In the genomic region with DNA sequence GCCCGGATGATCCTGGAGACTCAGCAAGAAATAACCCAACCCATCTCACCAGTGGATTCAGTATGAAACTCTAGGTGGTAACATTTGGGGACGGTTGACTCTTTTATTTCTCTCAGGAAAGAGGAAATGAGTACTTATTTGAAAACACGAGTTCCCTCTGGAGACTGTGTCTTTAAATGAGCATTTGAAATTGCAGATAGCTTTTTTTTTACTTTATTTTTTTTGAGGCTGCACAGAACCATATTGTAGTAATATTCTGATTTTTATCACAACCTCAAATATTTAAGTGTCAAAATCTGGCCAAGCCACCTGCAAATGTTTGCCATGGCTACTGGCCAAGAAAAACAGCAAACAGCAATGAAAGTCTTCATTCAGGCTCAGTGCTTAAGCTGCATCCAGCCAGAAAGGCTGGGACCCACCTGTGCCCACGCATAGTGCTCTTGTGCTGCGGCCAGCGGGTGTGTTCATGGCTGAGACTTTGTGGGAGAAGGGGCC, we compare ENCODE assay signal across 10 cellular contexts.
DNase-seq lines count a peak whose midpoint lies in the region; ATAC-seq and TF ChIP-seq lines count a peak whose summit lies in the region.
"Had no signal": no experiment of that assay in that cellular context is flagged by ENCODE, and none has a peak within 500 bp of the region (broad histone marks: within the 10 kb centered on the region; RNA-seq: fewer than 3 reads in every experiment).

No MANE protein-coding gene starts in this region.

- H3K36me3 Mint-ChIP-seq in activated naive CD4-positive, alpha-beta T cell treated with anti-CD3 and anti-CD28 coated beads, Interleukin-2, amount 50 U/mL, for 72 hours = no peaks in the 10 kb centered on the region
- H3K36me3 Mint-ChIP-seq: activated naive CD4-positive, alpha-beta T cell treated with anti-CD3 and anti-CD28 coated beads, Interleukin-2, amount 50 U/mL, for 24 hours; CD4-positive, CD25-positive, alpha-beta regulatory T cell had no signal

- ATAC-seq in IMR-90 (ENCODE audit: low read depth) (no peak), PC-3 (peak; percentile 66), GM19035 (IDR thresholded peaks at IDR 0.05; ENCODE audit: unreplicated experiment) (no peak)
- ATAC-seq in activated naive CD4-positive, alpha-beta T cell treated with anti-CD3 and anti-CD28 coated beads, Interleukin-2, amount 50 U/mL, for 72 hours = no peak

- H3K27ac ChIP-seq in IMR-90 (ENCODE audit: insufficient read depth, low read length) = no peak overlapping the region
- H3K27ac ChIP-seq in PC-3 (ENCODE audit: low read length) = peak overlapping the region; percentile 15

- no peak overlapping the region for H2BK20ac ChIP-seq in IMR-90 (ENCODE audit: low read depth, low read length)

- H3K9ac ChIP-seq in IMR-90 (ENCODE audit: low read depth, low read length) (no peak overlapping the region), PC-3 (ENCODE audit: low read length) (no peak overlapping the region)

- no peak overlapping the region for H3K27ac Mint-ChIP-seq in activated naive CD4-positive, alpha-beta T cell treated with anti-CD3 and anti-CD28 coated beads, Interleukin-2, amount 50 U/mL, for 72 hours
- H3K27ac Mint-ChIP-seq: activated naive CD4-positive, alpha-beta T cell treated with anti-CD3 and anti-CD28 coated beads, Interleukin-2, amount 50 U/mL, for 24 hours; CD4-positive, CD25-positive, alpha-beta regulatory T cell had no signal

- no peak overlapping the region for H2BK5ac ChIP-seq in IMR-90 (ENCODE audit: low read depth, low read length, poor library complexity, severe bottlenecking)

- no peak overlapping the region for H2AK5ac ChIP-seq in IMR-90 (ENCODE audit: low read depth, low read length)

- no peak overlapping the region for H2BK15ac ChIP-seq in IMR-90 (ENCODE audit: low read depth, low read length)

- H2AK9ac ChIP-seq in IMR-90 (replicated peaks; ENCODE audit: low read depth, low read length, poor library complexity) = no peak overlapping the region

- H4K20me1 ChIP-seq in IMR-90 (ENCODE audit: insufficient read depth, low read length) = no peaks in the 10 kb centered on the region
- H4K20me1 ChIP-seq in PC-3 (ENCODE audit: low read length) = no peaks in the 10 kb centered on the region

- H3K4me3 ChIP-seq in IMR-90 (ENCODE audit: insufficient read depth, low read depth, low read length) (no peak overlapping the region), PC-3 (ENCODE audit: low read length) (no peak overlapping the region; the same call in 1 of the 2 replicates)

- CTCF ChIA-PET in IMR-90 (lab: Yijun Ruan, JAX) = interaction anchor here (0.6 kb wide), 2 partner anchors 206 to 788 kb away, joined by 3 to 4 read pairs; no protein-coding TSS in a partner anchor
- CTCF ChIA-PET in PC-3 (lab: Charles Lee) = interaction anchor here (1.1 kb wide), 1 partner anchor 54 kb away, joined by 4 read pairs; no protein-coding TSS in a partner anchor

- no peaks in the 10 kb centered on the region for H3K27me3 ChIP-seq in IMR-90 (ENCODE audit: control insufficient read depth, insufficient read depth, low read length)
- no peaks in the 10 kb centered on the region; the same call in 1 of the 2 replicates for H3K27me3 ChIP-seq in PC-3 (ENCODE audit: low read length)

- H2BK120ac ChIP-seq in IMR-90 (ENCODE audit: low read depth, low read length) = no peak overlapping the region

- no peak for TF ChIP-seq CTCF in IMR-90 (conservative IDR thresholded peaks at IDR 0.05; ENCODE audit: low read depth, low read length)
- no peak for TF ChIP-seq CTCF in PC-3 (conservative IDR thresholded peaks at IDR 0.05; ENCODE audit: low read depth, low read length)

- no peaks in the 10 kb centered on the region for H3K9me3 ChIP-seq in IMR-90 (ENCODE audit: control insufficient read depth, insufficient read depth, low read length)
- H3K9me3 ChIP-seq in PC-3 (ENCODE audit: low read length) = no peaks in the 10 kb centered on the region

- H3F3A ChIP-seq in PC-3 (ENCODE audit: low read length, unreplicated experiment) = no peaks in the 10 kb centered on the region

- in situ Hi-C loops in IMR-90 (cut with MboI; ENCODE audit: low sequenced_read_pairs) = no loop called here

- H2AFZ ChIP-seq in IMR-90 (replicated peaks; ENCODE audit: low read length, poor library complexity) = no peak overlapping the region
- H2AFZ ChIP-seq in PC-3 (ENCODE audit: low read length) = no peak overlapping the region

- no peak overlapping the region for H3K4ac ChIP-seq in IMR-90 (ENCODE audit: low read depth, low read length)

- H3K23ac ChIP-seq in IMR-90 (ENCODE audit: low read depth, low read length) = no peak overlapping the region

- no peak for TF ChIP-seq RAD21 in IMR-90 (IDR thresholded peaks at IDR 0.05; ENCODE audit: low read length)

- BruUV-seq in IMR-90 (replicated peaks; lab: Mats Ljungman, UMichigan) = no TSS peak
- BruUV-seq in PC-3 (replicated peaks; lab: Mats Ljungman, UMichigan) = no TSS peak

- H4K8ac ChIP-seq in IMR-90 (ENCODE audit: low read depth in 2 of 2, low read length in 2 of 2) = no peak overlapping the region

- intact Hi-C loops in IMR-90 (cut with micrococcal nuclease) (no loop called here), PC-3 (cut with micrococcal nuclease) (loop anchor here (5.0 kb wide), 3 partner anchors 39 to 154 kb away; no protein-coding TSS in a partner anchor)

- H3K9me2 ChIP-seq in PC-3 (replicated peaks; ENCODE audit: low read length) = no peaks in the 10 kb centered on the region

- H3K9me3 Mint-ChIP-seq in activated naive CD4-positive, alpha-beta T cell treated with anti-CD3 and anti-CD28 coated beads, Interleukin-2, amount 50 U/mL, for 72 hours = peaks cover 0 to 3% of the 10 kb centered on the region in 2 donors
- H3K9me3 Mint-ChIP-seq: activated naive CD4-positive, alpha-beta T cell treated with anti-CD3 and anti-CD28 coated beads, Interleukin-2, amount 50 U/mL, for 24 hours had no signal

- no peak overlapping the region for H4K91ac ChIP-seq in IMR-90 (ENCODE audit: insufficient read depth, low read depth, low read length)

- H3K79me1 ChIP-seq in IMR-90 (ENCODE audit: low read depth in 1 of 2, low read length in 2 of 2) = no peaks in the 10 kb centered on the region

- H3K4me2 ChIP-seq in IMR-90 (ENCODE audit: low read depth, low read length) (no peak overlapping the region), PC-3 (ENCODE audit: low read length) (peak overlapping the region; percentile 64)

- DNase-seq in Ammon's horn (ENCODE audit: low spot score) = peak; percentile 12
- DNase-seq in IMR-90 = peak; percentile 47
- peak; percentile 88 for DNase-seq in PC-3
- DNase-seq in germinal center (ENCODE audit: low spot score) = peak; percentile 26
- no peak for DNase-seq in activated naive CD4-positive, alpha-beta T cell treated with anti-CD3 and anti-CD28 coated beads, Interleukin-2, amount 50 U/mL, for 72 hours (ENCODE audit: low spot score in 2 of 2)
- DNase-seq in NCI-H526 (lab: John Stamatoyannopoulos, UW) = no peak
- no peak for DNase-seq in OCI-M1 (lab: John Stamatoyannopoulos, UW)
- DNase-seq: CD4-positive, CD25-positive, alpha-beta regulatory T cell had no signal

- H3K36me3 ChIP-seq in IMR-90 (ENCODE audit: control insufficient read depth, insufficient read depth, low read length) (no peaks in the 10 kb centered on the region), PC-3 (ENCODE audit: low read depth, low read length) (no peaks in the 10 kb centered on the region)

- no peak overlapping the region for H4K5ac ChIP-seq in IMR-90 (ENCODE audit: low read depth, low read length)

- no peaks in the 10 kb centered on the region for H3K79me2 ChIP-seq in PC-3 (ENCODE audit: low read length)

- no peaks in the 10 kb centered on the region for H3K9me1 ChIP-seq in IMR-90 (ENCODE audit: insufficient read depth, low read length)

- H3K4me1 ChIP-seq in IMR-90 (ENCODE audit: control insufficient read depth, insufficient read depth, low read length) (peaks cover 3% of the 10 kb centered on the region; the same call in 1 of the 2 replicates), PC-3 (ENCODE audit: insufficient read depth, low read length) (peaks cover 46% of the 10 kb centered on the region)

- no peak overlapping the region for H3K18ac ChIP-seq in IMR-90 (ENCODE audit: low read depth, low read length)

- TF ChIP-seq POLR2A in IMR-90 (IDR thresholded peaks at IDR 0.05; ENCODE audit: low read depth, low read length) = no peak

- POLR2A ChIA-PET in IMR-90 (lab: Charles Lee; ENCODE audit: unreplicated experiment) (no interaction called here), PC-3 (lab: Charles Lee; ENCODE audit: unreplicated experiment) (interaction anchor here (0.7 kb wide), 2 partner anchors 16 to 166 kb away, joined by 4 to 11 read pairs; no protein-coding TSS in a partner anchor)

- WGBS in IMR-90 (ENCODE audit: extremely low coverage in 2 of 2, insufficient read length in 1 of 2), 2 experiments = no CpG with 5 or more reads among the region's 6 CpGs

- H3K56ac ChIP-seq in IMR-90 (ENCODE audit: extremely low read depth, insufficient read depth, low read length) = no peak overlapping the region

- dilution Hi-C loops in IMR-90 (cut with HindIII; ENCODE audit: low sequenced_read_pairs, unreplicated experiment) = no loop called here

- H3K14ac ChIP-seq in IMR-90 (replicated peaks; ENCODE audit: low read depth, low read length) = no peak overlapping the region

TF ChIP-seq in IMR-90, 13 proteins besides CTCF, POLR2A, EP300 and RAD21 (continues in another document):
- TF ChIP-seq BHLHE40 (IDR thresholded peaks at IDR 0.05; ENCODE audit: low read depth, low read length) (no peak), NFE2L2 (IDR thresholded peaks at IDR 0.05; ENCODE audit: low read depth, low read length) (no peak), MXI1 (IDR thresholded peaks at IDR 0.05; ENCODE audit: borderline replicate concordance, low read depth, low read length) (no peak), RFX5 (IDR thresholded peaks at IDR 0.05; ENCODE audit: low read depth, low read length) (no peak), CEBPB (IDR thresholded peaks at IDR 0.05; ENCODE audit: low read depth, low read length) (no peak), FOS (IDR thresholded peaks at IDR 0.05; ENCODE audit: low read depth, low read length) (no peak), CHD1 (IDR thresholded peaks at IDR 0.05; ENCODE audit: low read depth, low read length) (no peak), SMC3 (IDR thresholded peaks at IDR 0.05; ENCODE audit: low read depth, low read length) (no peak), USF2 (IDR thresholded peaks at IDR 0.05; ENCODE audit: low read depth, low read length) (no peak), MAZ (IDR thresholded peaks at IDR 0.05; ENCODE audit: borderline replicate concordance, low read depth, low read length) (no peak), MAFK (IDR thresholded peaks at IDR 0.05; ENCODE audit: low read depth, low read length) (no peak)

Comparison
In these comparisons a context has a peak if more than half of its experiments do, and no peak if none do; other contexts are left out.
1. DNase-seq: peak in Ammon's horn (single experiment), IMR-90 (single experiment), PC-3 (single experiment) and germinal center (single experiment); none in activated naive CD4-positive, alpha-beta T cell treated with anti-CD3 and anti-CD28 coated beads, Interleukin-2, amount 50 U/mL, for 72 hours (0 of 2), NCI-H526 (0 of 2) and OCI-M1 (single experiment).